Comparison of ENCODE assay signal across 6 cellular contexts in the genomic region with DNA sequence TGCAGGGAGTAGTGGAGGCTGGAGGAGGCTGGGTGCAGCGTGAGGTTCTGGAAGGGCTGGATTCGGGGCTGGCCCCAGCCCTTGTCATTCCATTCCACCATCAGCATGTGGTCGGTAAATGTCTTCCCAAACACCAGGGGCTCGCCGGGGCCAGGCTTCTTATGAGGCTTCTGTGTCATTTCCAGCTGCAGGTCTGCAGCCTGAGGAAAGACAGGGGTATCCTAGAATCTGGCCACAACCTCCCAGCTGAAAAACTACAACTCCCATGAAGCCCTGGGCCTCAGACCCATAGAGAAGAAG. TPM values are rescaled to one million over a fixed set of nuclear protein-coding genes. Genes with fewer than 3 reads are reported as not detected.
A peak's percentile ranks its signal among the peaks of the same experiment; 100 is the strongest.
DNase-seq lines count a peak whose midpoint lies in the region; ATAC-seq, FAIRE-seq and TF ChIP-seq lines count a peak whose summit lies in the region.

No MANE protein-coding gene starts in this region.

- H3K36me3 Mint-ChIP-seq in T-helper 2 cell treated with Interferon-gamma antibody and Interleukin-4, amounts not matched to agents 5 μg/mL and 100 μg/mL, for 36 hours (ENCODE audit: low read depth): peaks cover 3% of the 10 kb centered on the region

- no peak overlapping the region for H3K4me3 Mint-ChIP-seq in T-helper 2 cell treated with Interferon-gamma antibody and Interleukin-4, amounts not matched to agents 5 μg/mL and 100 μg/mL, for 36 hours

- TF ChIP-seq POLR2A in GM12892 (IDR thresholded peaks at IDR 0.05; ENCODE audit: low read depth, low read length): no peak

- H3K4me1 ChIP-seq in left lung (peaks cover 0 to 15% of the 10 kb centered on the region in 2 donors), small intestine (ENCODE audit: control insufficient read depth in 2 of 2, insufficient read depth in 1 of 2, low read depth in 1 of 2, low read length in 1 of 2) (peaks cover 0 to 2% of the 10 kb centered on the region in 2 donors)

- H3K27me3 ChIP-seq in left lung (no peaks in the 10 kb centered on the region), small intestine (ENCODE audit: control insufficient read depth in 2 of 2, insufficient read depth in 2 of 2, low read length in 2 of 2) (no peaks in the 10 kb centered on the region)

- peaks cover 26% of the 10 kb centered on the region for H3K4me1 Mint-ChIP-seq in T-helper 2 cell treated with Interferon-gamma antibody and Interleukin-4, amounts not matched to agents 5 μg/mL and 100 μg/mL, for 36 hours (ENCODE audit: low read depth)

- H3K27ac Mint-ChIP-seq in T-helper 2 cell treated with Interferon-gamma antibody and Interleukin-4, amounts not matched to agents 5 μg/mL and 100 μg/mL, for 36 hours: peak overlapping the region; percentile 72

- intact Hi-C loops in left lung (cut with DNase I): no loop called here

- peak; percentile 17 for FAIRE-seq in GM12892 (lab: Jason Lieb, UNC)
- FAIRE-seq in small intestine (lab: Jason Lieb, UNC): no peak

- 66 to 81% (median 73%) methylated on average over 5 of the region's 5 CpGs for WGBS in small intestine, 3 donors

- DNase-seq in GM12892 (ENCODE audit: insufficient read length): no peak
- DNase-seq in T-helper 2 cell treated with Interferon-gamma antibody and Interleukin-4, amounts not matched to agents 5 μg/mL and 100 μg/mL, for 36 hours (ENCODE audit: low spot score): no peak
- DNase-seq in left lung: no peak
- DNase-seq in small intestine: no peak

- H3K36me3 ChIP-seq in left lung (peaks cover 0 to 3% of the 10 kb centered on the region in 2 donors), small intestine (ENCODE audit: control insufficient read depth in 2 of 2, insufficient read depth in 2 of 2, low read length in 2 of 2) (no peaks in the 10 kb centered on the region)

- H3K27ac ChIP-seq in left lung (no peak overlapping the region), small intestine (ENCODE audit: low read depth in 1 of 2, low read length in 1 of 2) (no peak overlapping the region)

- no peak for TF ChIP-seq CTCF in left lung (IDR thresholded peaks at IDR 0.05)

- peak; percentile 14 for ATAC-seq in left lung
- no peak for ATAC-seq in HG02610 (IDR thresholded peaks at IDR 0.05; ENCODE audit: unreplicated experiment)
- ATAC-seq in GM18867 (IDR thresholded peaks at IDR 0.05; ENCODE audit: unreplicated experiment): no peak

- no peak overlapping the region for H3K4me3 ChIP-seq in left lung
- H3K4me3 ChIP-seq in small intestine (ENCODE audit: low read depth in 1 of 2, low read length in 2 of 2): no peak overlapping the region

- H3K9me3 ChIP-seq in left lung (no peaks in the 10 kb centered on the region), small intestine (ENCODE audit: control insufficient read depth, low read depth) (no peaks in the 10 kb centered on the region)

- H3K27me3 Mint-ChIP-seq in T-helper 2 cell treated with Interferon-gamma antibody and Interleukin-4, amounts not matched to agents 5 μg/mL and 100 μg/mL, for 36 hours (ENCODE audit: low read depth): no peaks in the 10 kb centered on the region

- H3K9me3 Mint-ChIP-seq in T-helper 2 cell treated with Interferon-gamma antibody and Interleukin-4, amounts not matched to agents 5 μg/mL and 100 μg/mL, for 36 hours: no peaks in the 10 kb centered on the region

RNA-seq across cellular contexts. Expression of a gene that starts 4.4 kb away (rescaled TPM):
- 29.2 TPM for polyA plus RNA-seq in GM12892 (2012; ENCODE audit: missing spikeins)
- 10 to 100 TPM; 68.5 to 87.5 TPM for total RNA-seq in left lung
- polyA plus RNA-seq in small intestine: 10 to 100 TPM; 16.2 to 34.4 (median 25.9) TPM

RNA-seq across cellular contexts. Expression of a gene that starts 29.8 kb away (rescaled TPM):
- 6.3 TPM for polyA plus RNA-seq in GM12892 (2012; ENCODE audit: missing spikeins)
- total RNA-seq in left lung: 10 to 100 TPM; 10.1 to 20.3 TPM
- polyA plus RNA-seq in small intestine: 10 to 100 TPM in 1 of 3 donors, 1 to 10 TPM in 1, not detected in 1; 4.4 to 11.6 TPM

RNA-seq across cellular contexts. Expression of a gene that starts 51.1 kb away (rescaled TPM):
- not detected for polyA plus RNA-seq in GM12892 (2012; ENCODE audit: missing spikeins)
- total RNA-seq in left lung: not detected
- under 1 TPM in 1 of 3 donors, not detected in 2; 0.09 TPM for polyA plus RNA-seq in small intestine

RNA-seq across cellular contexts. Expression of a gene that starts 54.0 kb away (rescaled TPM):
- not detected for polyA plus RNA-seq in GM12892 (2012; ENCODE audit: missing spikeins)
- 1 to 10 TPM; 6.0 to 8.7 TPM for total RNA-seq in left lung
- polyA plus RNA-seq in small intestine: 1 to 10 TPM in 1 of 3 donors, under 1 TPM in 2; 0.22 to 7.8 (median 0.81) TPM

RNA-seq across cellular contexts. Expression of a gene that starts 59.8 kb away (rescaled TPM):
- not detected for polyA plus RNA-seq in GM12892 (2012; ENCODE audit: missing spikeins)
- 1 to 10 TPM in 1 of 2 donors, under 1 TPM in 1; 0.96 to 1.5 TPM for total RNA-seq in left lung
- polyA plus RNA-seq in small intestine: under 1 TPM in 1 of 3 donors, not detected in 2; 0.45 TPM
